Comparison of ENCODE assay signal across 19 cellular contexts in the genomic region with DNA sequence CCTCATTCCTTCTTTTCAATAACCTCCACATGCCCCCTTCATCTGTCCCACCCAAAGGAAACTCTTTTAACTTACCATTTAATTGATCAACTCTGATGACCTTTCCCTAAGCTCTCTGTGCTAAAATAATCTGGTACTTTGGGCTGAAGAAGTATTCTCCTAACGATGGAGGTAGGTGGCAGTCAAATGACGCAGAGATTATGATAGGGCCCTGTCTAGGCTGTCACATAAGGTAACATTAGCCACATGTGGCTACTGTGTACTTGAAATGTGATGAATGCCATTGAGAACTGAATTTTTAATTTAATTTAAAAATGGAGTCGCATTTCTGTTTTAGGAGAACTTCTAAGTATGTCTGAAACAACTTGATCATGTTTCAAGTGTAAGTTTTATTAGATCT.
DNase-seq lines count a peak whose midpoint lies in the region; ATAC-seq, FAIRE-seq and TF ChIP-seq lines count a peak whose summit lies in the region.
"Had no signal": no experiment of that assay in that cellular context is flagged by ENCODE, and none has a peak within 500 bp of the region (broad histone marks: within the 10 kb centered on the region; RNA-seq: fewer than 3 reads in every experiment).

No MANE protein-coding gene starts in this region.

- no peak overlapping the region for H3K4me3 ChIP-seq in A549
- no peak overlapping the region for H3K4me3 ChIP-seq in ovary

- no peak overlapping the region for H3K4me2 ChIP-seq in A549
- H3K4me2 ChIP-seq: SK-N-SH had no signal

- POLR2A ChIA-PET in A549 (lab: Yijun Ruan, JAX) = no interaction called here

- H3K4me1 ChIP-seq in A549 (no peaks in the 10 kb centered on the region), ovary (ENCODE audit: insufficient read depth) (peaks cover 6% of the 10 kb centered on the region)

- WGBS in A549 (ENCODE audit: missing lambda C conversion rate) = 20% methylated on average over 3 of the region's 3 CpGs
- 61 to 84% (median 71%) methylated on average over 3 of the region's 3 CpGs for WGBS in ovary, 3 donors

- intact Hi-C loops in ovary (cut with DNase I) = no loop called here

- TF ChIP-seq CTCF in A549 (IDR thresholded peaks at IDR 0.05) (no peak), C4-2B (conservative IDR thresholded peaks at IDR 0.05) (peak; percentile 17), ovary (IDR thresholded peaks at IDR 0.05) (no peak)

- in situ Hi-C loops in SK-MEL-5 (cut with HindIII; ENCODE audit: low pct_unique_long_range_greater_than_20kb, low sequenced_read_pairs) = no loop called here

- CTCF ChIA-PET in A549 (lab: Yijun Ruan, JAX) = no interaction called here

- no peak for FAIRE-seq in A549 (lab: Jason Lieb, UNC)
- FAIRE-seq: GM12891, RCC 7860 had no signal

- no peaks in the 10 kb centered on the region for H3K36me3 ChIP-seq in ovary

- TF ChIP-seq EP300 in A549 (IDR thresholded peaks at IDR 0.05) = no peak
- no peak for TF ChIP-seq EP300 in ovary (IDR thresholded peaks at IDR 0.05)

- TF ChIP-seq RAD21 in A549 (conservative IDR thresholded peaks at IDR 0.05 in 1 of 2, IDR thresholded peaks at IDR 0.05 in 1 of 2) = peak; percentile 22 to 30; a peak in 2 of 5 replicates

- ATAC-seq in A549 (no peak), HG02623 (IDR thresholded peaks at IDR 0.05; ENCODE audit: unreplicated experiment) (no peak)
- ATAC-seq: Right ventricle myocardium inferior had no signal

- DNase-seq in A549 (ENCODE audit: low read depth in 1 of 2, low spot score in 1 of 2) = no peak
- peak; percentile 3 for DNase-seq in M059J (ENCODE audit: low read depth)
- peak; percentile 6 for DNase-seq in SK-MEL-5 (ENCODE audit: low read depth, low spot score)
- DNase-seq in NCI-H1694 treated with DMSO at 0.1 percent for 48 hours (lab: John Stamatoyannopoulos, UW) = no peak
- DNase-seq in ovary = no peak
- DNase-seq in stimulated activated naive CD4-positive, alpha-beta T cell treated with Interleukin-2 at 50 U/mL for 16 hours (lab: John Stamatoyannopoulos, UW) = no peak
- DNase-seq: AML-193, GF-D8, KG1, NCI-H1092 treated with DMSO at 0.1 percent for 48 hours, NCI-H2081 treated with DMSO at 0.1 percent for 48 hours, NCI-H2227 treated with DMSO at 0.1 percent for 48 hours, NCI-H526, SK-N-SH had no signal

- H3K9me3 ChIP-seq in A549 (no peaks in the 10 kb centered on the region), ovary (no peaks in the 10 kb centered on the region)
- H3K9me3 ChIP-seq: SK-N-SH had no signal

- H3K27me3 ChIP-seq in ovary = no peaks in the 10 kb centered on the region

- H3K27ac ChIP-seq in A549 = no peak overlapping the region
- no peak overlapping the region for H3K27ac ChIP-seq in C4-2B
- no peak overlapping the region for H3K27ac ChIP-seq in ovary

- TF ChIP-seq POLR2A in A549 (IDR thresholded peaks at IDR 0.05; ENCODE audit: low read length) (no peak), ovary (IDR thresholded peaks at IDR 0.05) (no peak)

TF ChIP-seq in A549, 52 proteins besides CTCF, POLR2A, EP300 and RAD21:
- TF ChIP-seq CHD2 (IDR thresholded peaks at IDR 0.05; ENCODE audit: low read length, partially characterized antibody) (no peak), SMC3 (IDR thresholded peaks at IDR 0.05) (0 out of 3 replicates have a peak, but pooled peaks have one; percentile 17), HDAC2 (IDR thresholded peaks at IDR 0.05) (no peak), RFX5 (IDR thresholded peaks at IDR 0.05) (no peak)

Comparison
In these comparisons a context has a peak if more than half of its experiments do, and no peak if none do; other contexts are left out.
1. DNase-seq: peak in M059J (single experiment) and SK-MEL-5 (single experiment); none in A549 (0 of 2), NCI-H1694 treated with DMSO at 0.1 percent for 48 hours (single experiment), ovary (0 of 5) and stimulated activated naive CD4-positive, alpha-beta T cell treated with Interleukin-2 at 50 U/mL for 16 hours (single experiment).